ENCODE assay signal across 8 cellular contexts in the genomic region with DNA sequence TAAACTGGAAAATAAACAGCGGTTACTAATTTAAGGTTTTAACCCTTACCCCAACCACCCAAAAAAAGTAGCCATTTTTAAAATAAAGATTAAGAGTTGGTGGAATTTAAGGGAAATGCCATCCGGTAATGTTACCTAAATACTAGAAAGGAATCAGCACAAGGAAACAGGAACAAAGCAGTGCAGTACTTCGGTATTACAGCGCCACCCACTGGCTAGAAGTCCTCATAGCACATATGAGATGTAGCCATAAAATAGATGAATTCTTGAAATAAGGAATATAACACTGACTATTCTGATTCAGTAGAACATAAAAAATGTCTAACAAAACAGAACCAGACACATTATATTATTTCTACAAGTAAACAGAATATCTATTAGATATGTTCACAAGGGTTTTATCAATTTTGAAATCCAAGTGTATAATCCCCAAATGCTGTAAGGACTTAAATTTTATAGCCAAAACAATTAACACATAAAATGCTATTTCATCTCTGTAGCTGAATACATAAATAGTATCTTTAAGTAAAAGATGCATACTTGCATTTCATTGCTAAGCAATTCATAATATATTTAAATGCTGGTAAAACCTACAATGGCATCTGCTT. TPM values are rescaled to one million over a fixed set of nuclear protein-coding genes. Genes with fewer than 3 reads are reported as not detected.
DNase-seq lines count a peak whose midpoint lies in the region; ATAC-seq lines count a peak whose summit lies in the region.

No MANE protein-coding gene starts in this region.

- no peak overlapping the region for H2BK15ac ChIP-seq in mesenchymal stem cell (ENCODE audit: low read depth, poor library complexity, severe bottlenecking)

- H3K4ac ChIP-seq in mesenchymal stem cell (ENCODE audit: low read depth in 1 of 2, low read length in 2 of 2): no peak overlapping the region

- H4K8ac ChIP-seq in mesenchymal stem cell (ENCODE audit: low read length): no peak overlapping the region

- POLR2A ChIA-PET in activated CD4-positive, alpha-beta T cell treated with anti-CD3 and anti-CD28 coated beads, Interleukin-2, amount 10 ng/mL, durations not matched to agents 7 days and 5 days (lab: Charles Lee): no interaction called here

- H3K4me1 Mint-ChIP-seq in activated CD4-positive, alpha-beta T cell treated with anti-CD3 and anti-CD28 coated beads, Interleukin-2, amount 10 ng/mL, durations not matched to agents 7 days and 5 days: peaks cover 20% of the 10 kb centered on the region

- ATAC-seq in GM19023 (IDR thresholded peaks at IDR 0.05; ENCODE audit: unreplicated experiment): peak; percentile 70
- ATAC-seq in HG03378 (IDR thresholded peaks at IDR 0.05; ENCODE audit: unreplicated experiment): peak; percentile 82
- no peak for ATAC-seq in stimulated activated naive CD8-positive, alpha-beta T cell treated with anti-CD3 and anti-CD28 coated beads, Interleukin-15, Interleukin-2, amounts not matched to agents 100 U/mL and 50 U/mL, for 24 hours

- peaks cover 2% of the 10 kb centered on the region for H3K36me3 Mint-ChIP-seq in activated CD4-positive, alpha-beta T cell treated with anti-CD3 and anti-CD28 coated beads, Interleukin-2, amount 10 ng/mL, durations not matched to agents 7 days and 5 days (ENCODE audit: low read depth)

- WGBS in mesenchymal stem cell: 0% methylated on average over 3 of the region's 4 CpGs

- no peak overlapping the region for H3K23ac ChIP-seq in mesenchymal stem cell (ENCODE audit: low read length in 2 of 2)

- no peaks in the 10 kb centered on the region for H3K27me3 Mint-ChIP-seq in activated CD4-positive, alpha-beta T cell treated with anti-CD3 and anti-CD28 coated beads, Interleukin-2, amount 10 ng/mL, durations not matched to agents 7 days and 5 days

- no peak overlapping the region for H3K14ac ChIP-seq in mesenchymal stem cell (ENCODE audit: low read length in 2 of 2)

- H2AK5ac ChIP-seq in mesenchymal stem cell (ENCODE audit: low read length, severe bottlenecking): no peak overlapping the region

- CTCF ChIA-PET in activated CD4-positive, alpha-beta T cell treated with anti-CD3 and anti-CD28 coated beads, Interleukin-2, amount 10 ng/mL, durations not matched to agents 7 days and 5 days (lab: Charles Lee): no interaction called here

- H3K18ac ChIP-seq in mesenchymal stem cell (ENCODE audit: low read depth in 1 of 2, low read length in 2 of 2): no peak overlapping the region

- no peak overlapping the region for H3K4me3 Mint-ChIP-seq in activated CD4-positive, alpha-beta T cell treated with anti-CD3 and anti-CD28 coated beads, Interleukin-2, amount 10 ng/mL, durations not matched to agents 7 days and 5 days

- H3K79me1 ChIP-seq in mesenchymal stem cell (replicated peaks; ENCODE audit: low read length, poor library complexity, severe bottlenecking): no peaks in the 10 kb centered on the region

- no peak overlapping the region for H3K4me3 ChIP-seq in mesenchymal stem cell (ENCODE audit: insufficient read depth in 1 of 2, low read depth in 1 of 2, low read length in 2 of 2)

- no peak overlapping the region for H4K91ac ChIP-seq in mesenchymal stem cell (ENCODE audit: low read length)

- peaks cover 0 to 12% of the 10 kb centered on the region in 2 experiments for H3K36me3 ChIP-seq in mesenchymal stem cell (ENCODE audit: control insufficient read depth in 1 of 2, insufficient read depth in 2 of 2, low read depth in 1 of 2, low read length in 2 of 2)

- H3K9me3 ChIP-seq in mesenchymal stem cell (ENCODE audit: control insufficient read depth, low read length): no peaks in the 10 kb centered on the region

- no peak overlapping the region for H2BK5ac ChIP-seq in mesenchymal stem cell (ENCODE audit: low read depth, low read length, poor library complexity, severe bottlenecking)

- no peak overlapping the region for H3K9ac ChIP-seq in mesenchymal stem cell (ENCODE audit: low read length)

- no peak overlapping the region for H2BK12ac ChIP-seq in mesenchymal stem cell (ENCODE audit: low read length in 2 of 2)

- H3K9me3 Mint-ChIP-seq in activated CD4-positive, alpha-beta T cell treated with anti-CD3 and anti-CD28 coated beads, Interleukin-2, amount 10 ng/mL, durations not matched to agents 7 days and 5 days: no peaks in the 10 kb centered on the region

- no peak overlapping the region for H3K4me2 ChIP-seq in mesenchymal stem cell (ENCODE audit: low read length, poor library complexity, severe bottlenecking)

- no peaks in the 10 kb centered on the region for H3K27me3 ChIP-seq in mesenchymal stem cell (ENCODE audit: control insufficient read depth in 1 of 2, insufficient read depth in 1 of 2, low read length in 2 of 2)

- H3K27ac Mint-ChIP-seq in activated CD4-positive, alpha-beta T cell treated with anti-CD3 and anti-CD28 coated beads, Interleukin-2, amount 10 ng/mL, durations not matched to agents 7 days and 5 days: no peak overlapping the region

- H2BK120ac ChIP-seq in mesenchymal stem cell (ENCODE audit: low read depth, low read length): no peak overlapping the region

- H2AFZ ChIP-seq in mesenchymal stem cell (ENCODE audit: low read depth, low read length): no peak overlapping the region

- peaks cover 3% of the 10 kb centered on the region for H3K4me1 ChIP-seq in mesenchymal stem cell (ENCODE audit: control insufficient read depth, insufficient read depth, low read depth, low read length)

- DNase-seq in CD1c-positive myeloid dendritic cell (ENCODE audit: extremely low spot score) (peak; percentile 83), NCI-H446 treated with DMSO at 0.1 percent for 48 hours (lab: John Stamatoyannopoulos, UW) (peak; percentile 51), mesenchymal stem cell (peak; percentile 67)
- peak; percentile 70 for DNase-seq in activated CD4-positive, alpha-beta T cell treated with anti-CD3 and anti-CD28 coated beads, Interleukin-2, amount 10 ng/mL, durations not matched to agents 7 days and 5 days
- DNase-seq in effector CD4-positive, alpha-beta T cell: peak; percentile 30
- peak; percentile 71 for DNase-seq in stimulated activated naive CD8-positive, alpha-beta T cell treated with anti-CD3 and anti-CD28 coated beads, Interleukin-15, Interleukin-2, amounts not matched to agents 100 U/mL and 50 U/mL, for 24 hours

- H3K27ac ChIP-seq in mesenchymal stem cell (ENCODE audit: low read length, poor library complexity, severe bottlenecking): no peak overlapping the region

RNA-seq across cellular contexts. Expression of gene FRRS1, which starts 58.8 kb away (rescaled TPM):
- total RNA-seq in activated CD4-positive, alpha-beta T cell treated with anti-CD3 and anti-CD28 coated beads, Interleukin-2, amount 10 ng/mL, durations not matched to agents 7 days and 5 days: 1 to 10 TPM; 1.7 to 2.1 TPM
- 6.5 TPM for polyA plus RNA-seq in mesenchymal stem cell (2013, experiment 1 of 2)
- polyA plus RNA-seq in mesenchymal stem cell (2013, experiment 2 of 2): 6.6 TPM

Comparison
In these comparisons a context has a peak if more than half of its experiments do, and no peak if none do; other contexts are left out.
1. DNase-seq: peak in every context shown above with its lines; median percentile 83 in CD1c-positive myeloid dendritic cell; 71 in stimulated activated naive CD8-positive, alpha-beta T cell treated with anti-CD3 and anti-CD28 coated beads, Interleukin-15, Interleukin-2, amounts not matched to agents 100 U/mL and 50 U/mL, for 24 hours; 70 in activated CD4-positive, alpha-beta T cell treated with anti-CD3 and anti-CD28 coated beads, Interleukin-2, amount 10 ng/mL, durations not matched to agents 7 days and 5 days; 67 in mesenchymal stem cell; 51 in NCI-H446 treated with DMSO at 0.1 percent for 48 hours; 30 in effector CD4-positive, alpha-beta T cell.